ENCODE assay signal across 16 cellular contexts in the genomic region with DNA sequence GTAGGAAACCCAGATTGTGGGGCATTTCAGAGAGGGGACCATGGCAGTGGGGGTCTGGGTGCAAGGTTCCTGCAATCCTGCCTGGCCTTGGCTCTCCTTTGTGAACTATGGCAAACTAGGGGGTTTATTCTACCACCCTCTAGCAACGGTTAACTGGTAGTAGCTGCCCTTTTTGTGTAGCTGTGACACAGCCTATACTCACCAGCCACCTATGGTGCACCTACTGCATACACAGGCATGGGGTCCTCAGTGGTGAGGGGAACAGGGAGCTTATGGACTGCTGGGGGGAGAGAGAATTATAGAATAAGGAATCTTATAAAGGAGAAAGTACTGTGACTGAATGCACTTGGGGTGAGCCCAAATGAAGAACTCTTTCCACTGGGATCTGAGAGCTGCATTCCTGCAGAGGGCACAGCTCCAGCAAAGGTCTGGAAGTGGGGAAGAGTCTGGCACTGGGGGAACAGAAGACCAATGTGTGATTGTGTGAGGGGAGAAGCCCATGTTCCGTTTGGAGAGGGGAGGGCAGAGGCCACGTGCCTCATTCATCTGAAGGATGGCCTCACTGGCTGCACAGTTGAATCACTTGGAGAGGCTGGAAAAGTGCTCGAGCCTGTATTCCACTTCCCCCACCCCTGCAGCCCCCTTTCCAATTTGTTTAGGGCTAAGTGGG. TPM values are rescaled to one million over a fixed set of nuclear protein-coding genes. Genes with fewer than 3 reads are reported as not detected.
DNase-seq lines count a peak whose midpoint lies in the region; ATAC-seq, FAIRE-seq and TF ChIP-seq lines count a peak whose summit lies in the region.
"Had no signal": no experiment of that assay in that cellular context is flagged by ENCODE, and none has a peak within 500 bp of the region (broad histone marks: within the 10 kb centered on the region; RNA-seq: fewer than 3 reads in every experiment).

No MANE protein-coding gene starts in this region.

- CTCF ChIA-PET in CD8-positive, alpha-beta T cell (lab: Charles Lee): interaction anchor here (0.8 to 3.2 kb wide), 2 partner anchors 18 to 107 kb away, joined by 3 to 20 read pairs; no protein-coding TSS in a partner anchor

- intact Hi-C loops in CD8-positive, alpha-beta T cell (cut with DNase I, micrococcal nuclease): loop anchor here in 1 of 2 experiments (5.0 kb wide), 1 partner anchor 42 kb away; no protein-coding TSS in a partner anchor
- intact Hi-C loops in psoas muscle (cut with DNase I): no loop called here

- no peak overlapping the region for H3K27ac Mint-ChIP-seq in CD8-positive, alpha-beta T cell
- peak overlapping the region; percentile 94 for H3K27ac Mint-ChIP-seq in T-helper 17 cell
- H3K27ac Mint-ChIP-seq: memory B cell had no signal

- POLR2A ChIA-PET in CD8-positive, alpha-beta T cell (lab: Charles Lee): no interaction called here

- no peaks in the 10 kb centered on the region for H3K36me3 ChIP-seq in CD8-positive, alpha-beta T cell (ENCODE audit: insufficient read depth, low read length)
- H3K36me3 ChIP-seq in psoas muscle (ENCODE audit: insufficient read depth in 1 of 2, low read depth in 1 of 2): no peaks in the 10 kb centered on the region

- no peaks in the 10 kb centered on the region for H3K9me3 ChIP-seq in CD8-positive, alpha-beta T cell (ENCODE audit: low read length)
- H3K9me3 ChIP-seq in T-helper 17 cell (ENCODE audit: control insufficient read depth, low read length, poor library complexity, severe bottlenecking) (no peaks in the 10 kb centered on the region), psoas muscle (no peaks in the 10 kb centered on the region)

- no peak overlapping the region for H3K4me3 ChIP-seq in CD8-positive, alpha-beta T cell (ENCODE audit: low read depth, low read length)
- H3K4me3 ChIP-seq in epithelial cell of esophagus (ENCODE audit: low read length): peak overlapping the region; percentile 99
- H3K4me3 ChIP-seq in psoas muscle: peak overlapping the region; percentile 88

- H3K4me1 Mint-ChIP-seq in CD8-positive, alpha-beta T cell (ENCODE audit: low read depth): peaks cover 25% of the 10 kb centered on the region
- peaks cover 12% of the 10 kb centered on the region for H3K4me1 Mint-ChIP-seq in T-helper 17 cell

- DNase-seq in CD8-positive, alpha-beta T cell: no peak
- DNase-seq in T-helper 17 cell (no peak), epithelial cell of esophagus (ENCODE audit: low read depth) (peak; percentile 44), psoas muscle (peak; percentile 62 to 76), iPS-NIHi7 (ENCODE audit: extremely low spot score) (no peak), COLO668 (lab: John Stamatoyannopoulos, UW; ENCODE audit: unreplicated experiment) (no peak), RCC 7860 (ENCODE audit: low spot score) (no peak)
- DNase-seq: activated gamma-delta T cell; cortex of kidney; NCI-H1048; NCI-H446 treated with DMSO at 0.1 percent for 48 hours; stimulated activated CD4-positive, alpha-beta T cell treated with anti-CD3 and anti-CD28 coated beads, Interleukin-4, amount 100 ng/mL, for 4 hours had no signal

- TF ChIP-seq CTCF in CD8-positive, alpha-beta T cell (IDR thresholded peaks at IDR 0.05): no peak
- TF ChIP-seq CTCF in epithelial cell of esophagus (IDR thresholded peaks at IDR 0.05; ENCODE audit: insufficient read depth, low read depth, low read length, missing control alignments) (no peak), psoas muscle (IDR thresholded peaks at IDR 0.05) (no peak)

- no peaks in the 10 kb centered on the region for H3K27me3 Mint-ChIP-seq in CD8-positive, alpha-beta T cell (ENCODE audit: low read depth)
- H3K27me3 Mint-ChIP-seq in T-helper 17 cell: no peaks in the 10 kb centered on the region

- H3K9me3 Mint-ChIP-seq in CD8-positive, alpha-beta T cell: peaks cover 3% of the 10 kb centered on the region

- H3K36me3 Mint-ChIP-seq in CD8-positive, alpha-beta T cell: peaks cover 16% of the 10 kb centered on the region
- peaks cover 4% of the 10 kb centered on the region for H3K36me3 Mint-ChIP-seq in T-helper 17 cell (ENCODE audit: low read depth)

- no peak for ATAC-seq in CD8-positive, alpha-beta T cell
- ATAC-seq in T-helper 17 cell (no peak), psoas muscle (peak in 3 of 4 donors; percentile 8 to 29 (median 27)), GM19035 (IDR thresholded peaks at IDR 0.05; ENCODE audit: unreplicated experiment) (no peak)

- no peak for FAIRE-seq in RCC 7860 (lab: Jason Lieb, UNC)
- FAIRE-seq: frontal cortex had no signal

- WGBS in psoas muscle, 3 donors: 18 to 35% (median 19%) methylated on average over 4 of the region's 4 CpGs

- no peak overlapping the region for H3K27ac ChIP-seq in CD8-positive, alpha-beta T cell (ENCODE audit: low read depth, low read length)
- H3K27ac ChIP-seq in psoas muscle: peak overlapping the region; percentile 92

- H3K4me3 Mint-ChIP-seq in CD8-positive, alpha-beta T cell: peak overlapping the region; percentile 96
- no peak overlapping the region for H3K4me3 Mint-ChIP-seq in T-helper 17 cell
- H3K4me3 Mint-ChIP-seq: memory B cell had no signal

- no peaks in the 10 kb centered on the region for H3K27me3 ChIP-seq in CD8-positive, alpha-beta T cell (ENCODE audit: insufficient read depth, low read length)
- no peaks in the 10 kb centered on the region for H3K27me3 ChIP-seq in psoas muscle (ENCODE audit: insufficient read depth in 3 of 3, low read length in 2 of 3)

- H3K4me1 ChIP-seq in CD8-positive, alpha-beta T cell (ENCODE audit: insufficient read depth, low read length): peaks cover 18% of the 10 kb centered on the region
- H3K4me1 ChIP-seq in psoas muscle: peaks cover 40% of the 10 kb centered on the region

RNA-seq across cellular contexts. Expression of gene MT1X, which starts 2.1 kb away (rescaled TPM):
- 10 to 100 TPM; 18.6 to 26.2 TPM for total RNA-seq in CD8-positive, alpha-beta T cell
- total RNA-seq in T-helper 17 cell: 10 to 100 TPM; 22.0 to 22.1 TPM
- total RNA-seq in psoas muscle: 1,000 to 10,000 TPM in 3 of 4 donors, 100 to 1,000 TPM in 1; 481 to 5,859 (median 2,812) TPM
- polyA plus RNA-seq in psoas muscle: over 10,000 TPM in 1 of 3 donors, 1,000 to 10,000 TPM in 2; 4,054 to 16,364 (median 8,652) TPM

RNA-seq across cellular contexts. Expression of gene MT1H, which starts 14.8 kb away (rescaled TPM):
- total RNA-seq in CD8-positive, alpha-beta T cell: not detected
- total RNA-seq in T-helper 17 cell: not detected
- total RNA-seq in psoas muscle: not detected
- not detected for polyA plus RNA-seq in psoas muscle
- total RNA-seq: frontal cortex, RPMI7951 had no signal

RNA-seq across cellular contexts. Expression of gene MT1G, which starts 16.5 kb away (rescaled TPM):
- total RNA-seq in CD8-positive, alpha-beta T cell: not detected
- total RNA-seq in T-helper 17 cell: under 1 TPM in 1 of 2 donors, not detected in 1; 0.85 TPM
- 1 to 10 TPM; 1.0 to 7.8 (median 4.3) TPM for total RNA-seq in psoas muscle
- 10 to 100 TPM in 2 of 3 donors, 1 to 10 TPM in 1; 3.7 to 24.1 (median 13.1) TPM for polyA plus RNA-seq in psoas muscle
- total RNA-seq: frontal cortex had no signal

RNA-seq across cellular contexts. Expression of gene MT1F, which starts 26.6 kb away (rescaled TPM):
- 1 to 10 TPM; 5.6 to 7.4 TPM for total RNA-seq in CD8-positive, alpha-beta T cell
- total RNA-seq in T-helper 17 cell (1 to 10 TPM; 3.3 to 8.8 TPM), psoas muscle (1 to 10 TPM in 2 of 4 donors, under 1 TPM in 1, not detected in 1; 0.73 to 1.3 (median 1.2) TPM)
- 1 to 10 TPM; 1.1 to 3.2 (median 1.5) TPM for polyA plus RNA-seq in psoas muscle

RNA-seq across cellular contexts. Expression of gene MT1B, which starts 32.7 kb away (rescaled TPM):
- total RNA-seq in CD8-positive, alpha-beta T cell: not detected
- not detected for total RNA-seq in T-helper 17 cell
- total RNA-seq in psoas muscle: not detected
- polyA plus RNA-seq in psoas muscle: not detected
- total RNA-seq: frontal cortex, RPMI7951 had no signal

Comparison
In these comparisons a context has a peak if more than half of its experiments do, and no peak if none do; other contexts are left out.
1. ATAC-seq: peak in psoas muscle (3 of 4); none in CD8-positive, alpha-beta T cell (single experiment), T-helper 17 cell (single experiment) and GM19035 (single experiment).
2. DNase-seq: peak in epithelial cell of esophagus (single experiment) and psoas muscle (2 of 2); none in CD8-positive, alpha-beta T cell (0 of 7), T-helper 17 cell (0 of 3), iPS-NIHi7 (single experiment), COLO668 (single experiment) and RCC 7860 (single experiment).
3. RNA of gene MT1X, which starts 2.1 kb away (total RNA-seq): 481 to 5,859 TPM in psoas muscle; 18.6 to 26.2 TPM in CD8-positive, alpha-beta T cell and 22.0 to 22.1 TPM in T-helper 17 cell; every median in the first group is over 10 times any median in the second.